1 cellular context compared by ENCODE assay signal in the genomic region with DNA sequence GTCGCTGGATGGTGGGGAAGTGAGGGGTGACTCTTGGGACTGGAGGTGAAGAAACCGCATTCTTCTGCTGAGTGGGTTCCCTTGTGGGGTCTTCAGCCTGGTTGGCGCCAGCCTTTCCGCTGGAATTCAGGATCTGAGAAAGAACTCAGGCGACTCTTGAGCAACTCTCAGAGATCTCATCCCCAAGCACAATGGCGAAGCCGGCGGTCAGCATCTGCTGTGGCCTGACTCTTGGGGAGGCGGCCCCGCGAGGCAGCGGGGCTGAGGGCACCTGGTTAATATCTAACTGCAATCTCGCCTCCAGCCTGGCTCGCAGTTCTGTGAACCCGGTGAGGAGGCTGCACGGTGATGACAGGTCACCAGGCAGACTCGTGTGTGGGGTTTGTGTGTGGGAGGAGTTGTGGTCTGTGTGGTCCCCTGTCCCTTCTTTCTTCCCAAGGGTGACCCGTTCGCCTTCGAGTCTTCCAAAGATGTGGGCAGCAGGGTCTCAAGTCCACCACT.
TF ChIP-seq lines count a peak whose summit lies in the region.

No MANE protein-coding gene starts in this region.

TF ChIP-seq in K562, 482 proteins besides CTCF, POLR2A, EP300 and RAD21 (continues in another document):
- TF ChIP-seq CXXC5 (CRISPR knock-in tag; IDR thresholded peaks at IDR 0.05) (peak; percentile 2; the same call in 1 of the 2 replicates), ESRRB (CRISPR knock-in tag; IDR thresholded peaks at IDR 0.05; ENCODE audit: borderline replicate concordance) (no peak), HES1 (IDR thresholded peaks at IDR 0.05; ENCODE audit: low read depth) (peak; percentile 23; the same call in 1 of the 2 replicates), BHLHE40 (IDR thresholded peaks at IDR 0.05; ENCODE audit: low read length) (peak; percentile 33; the same call in 1 of the 2 replicates), HDAC1 (IDR thresholded peaks at IDR 0.05) (0 out of 4 replicates have a peak, but pooled peaks of 1 of the 2 experiments have one; percentile 35), GATA2 (CRISPR knock-in tag; IDR thresholded peaks at IDR 0.05) (peak; percentile 58; the same call in 1 of the 2 replicates), ZNF444 (CRISPR knock-in tag; IDR thresholded peaks at IDR 0.05) (no peak), MBD2 (IDR thresholded peaks at IDR 0.05; ENCODE audit: borderline replicate concordance, low read depth) (no peak), ERF (CRISPR knock-in tag; IDR thresholded peaks at IDR 0.05) (no peak), TOE1 (IDR thresholded peaks at IDR 0.05; ENCODE audit: borderline replicate concordance) (0 out of 2 replicates have a peak, but pooled peaks have one; percentile 35), TOE1 (CRISPR knock-in tag; IDR thresholded peaks at IDR 0.05; ENCODE audit: borderline replicate concordance, low read depth) (no peak), EGR1 (conservative IDR thresholded peaks at IDR 0.05) (peak; percentile 51; the same call in 1 of the 2 replicates), YBX1 (IDR thresholded peaks at IDR 0.05) (no peak), ZNF445 (CRISPR knock-in tag; IDR thresholded peaks at IDR 0.05; ENCODE audit: low read depth) (no peak), RCOR1 (IDR thresholded peaks at IDR 0.05; ENCODE audit: borderline replicate concordance in 1 of 2, low read depth in 2 of 2, low read length in 2 of 2) (peak in 1 of 2 experiments; percentile 25; a peak in 1 of 4 replicates), CTBP1 (IDR thresholded peaks at IDR 0.05; ENCODE audit: borderline replicate concordance) (peak; percentile 14; the same call in 1 of the 2 replicates), HDAC8 (tag; IDR thresholded peaks at IDR 0.05) (no peak), ZNF408 (CRISPR knock-in tag; IDR thresholded peaks at IDR 0.05; ENCODE audit: low read depth) (no peak), NEUROD1 (IDR thresholded peaks at IDR 0.05; ENCODE audit: borderline replicate concordance, low read depth, low read length, partially characterized antibody) (no peak), ZBED1 (IDR thresholded peaks at IDR 0.05) (0 out of 2 replicates have a peak, but pooled peaks have one; percentile 45), ZBTB17 (CRISPR knock-in tag; IDR thresholded peaks at IDR 0.05) (no peak), USF2 (CRISPR knock-in tag; IDR thresholded peaks at IDR 0.05) (no peak), SUPT5H (IDR thresholded peaks at IDR 0.05) (no peak), ASH1L (IDR thresholded peaks at IDR 0.05; ENCODE audit: borderline replicate concordance, low read depth, partially characterized antibody) (no peak), FOXA3 (CRISPR knock-in tag; conservative IDR thresholded peaks at IDR 0.05 in 1 of 2, IDR thresholded peaks at IDR 0.05 in 1 of 2) (no peak), PML (IDR thresholded peaks at IDR 0.05; ENCODE audit: low read length) (no peak), TRIM28 (IDR thresholded peaks at IDR 0.05) (no peak), MGA (IDR thresholded peaks at IDR 0.05) (peak; percentile 80), HOXB6 (CRISPR knock-in tag; IDR thresholded peaks at IDR 0.05; ENCODE audit: borderline replicate concordance) (no peak), CEBPB (tag; IDR thresholded peaks at IDR 0.05) (0 out of 2 replicates have a peak, but pooled peaks have one; percentile 33), MNT (conservative IDR thresholded peaks at IDR 0.05) (no peak), KAT7 (CRISPR knock-in tag; IDR thresholded peaks at IDR 0.05; ENCODE audit: borderline replicate concordance) (0 out of 2 replicates have a peak, but pooled peaks have one; percentile 8)
- TF ChIP-seq, protein P1, sequence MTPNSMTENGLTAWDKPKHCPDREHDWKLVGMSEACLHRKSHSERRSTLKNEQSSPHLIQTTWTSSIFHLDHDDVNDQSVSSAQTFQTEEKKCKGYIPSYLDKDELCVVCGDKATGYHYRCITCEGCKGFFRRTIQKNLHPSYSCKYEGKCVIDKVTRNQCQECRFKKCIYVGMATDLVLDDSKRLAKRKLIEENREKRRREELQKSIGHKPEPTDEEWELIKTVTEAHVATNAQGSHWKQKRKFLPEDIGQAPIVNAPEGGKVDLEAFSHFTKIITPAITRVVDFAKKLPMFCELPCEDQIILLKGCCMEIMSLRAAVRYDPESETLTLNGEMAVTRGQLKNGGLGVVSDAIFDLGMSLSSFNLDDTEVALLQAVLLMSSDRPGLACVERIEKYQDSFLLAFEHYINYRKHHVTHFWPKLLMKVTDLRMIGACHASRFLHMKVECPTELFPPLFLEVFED (CRISPR knock-in tag; conservative IDR thresholded peaks at IDR 0.05): no peak
- TF ChIP-seq, protein P2, sequence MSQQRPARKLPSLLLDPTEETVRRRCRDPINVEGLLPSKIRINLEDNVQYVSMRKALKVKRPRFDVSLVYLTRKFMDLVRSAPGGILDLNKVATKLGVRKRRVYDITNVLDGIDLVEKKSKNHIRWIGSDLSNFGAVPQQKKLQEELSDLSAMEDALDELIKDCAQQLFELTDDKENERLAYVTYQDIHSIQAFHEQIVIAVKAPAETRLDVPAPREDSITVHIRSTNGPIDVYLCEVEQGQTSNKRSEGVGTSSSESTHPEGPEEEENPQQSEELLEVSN (IDR thresholded peaks at IDR 0.05; ENCODE audit: borderline replicate concordance in 1 of 2, extremely low read depth in 1 of 2, insufficient read depth in 1 of 2, insufficient read length in 1 of 2, low read depth in 1 of 2, low read length in 1 of 2, poor library complexity in 1 of 2, severe bottlenecking in 1 of 2): peak; percentile 18 to 69
- TF ChIP-seq, protein P3, sequence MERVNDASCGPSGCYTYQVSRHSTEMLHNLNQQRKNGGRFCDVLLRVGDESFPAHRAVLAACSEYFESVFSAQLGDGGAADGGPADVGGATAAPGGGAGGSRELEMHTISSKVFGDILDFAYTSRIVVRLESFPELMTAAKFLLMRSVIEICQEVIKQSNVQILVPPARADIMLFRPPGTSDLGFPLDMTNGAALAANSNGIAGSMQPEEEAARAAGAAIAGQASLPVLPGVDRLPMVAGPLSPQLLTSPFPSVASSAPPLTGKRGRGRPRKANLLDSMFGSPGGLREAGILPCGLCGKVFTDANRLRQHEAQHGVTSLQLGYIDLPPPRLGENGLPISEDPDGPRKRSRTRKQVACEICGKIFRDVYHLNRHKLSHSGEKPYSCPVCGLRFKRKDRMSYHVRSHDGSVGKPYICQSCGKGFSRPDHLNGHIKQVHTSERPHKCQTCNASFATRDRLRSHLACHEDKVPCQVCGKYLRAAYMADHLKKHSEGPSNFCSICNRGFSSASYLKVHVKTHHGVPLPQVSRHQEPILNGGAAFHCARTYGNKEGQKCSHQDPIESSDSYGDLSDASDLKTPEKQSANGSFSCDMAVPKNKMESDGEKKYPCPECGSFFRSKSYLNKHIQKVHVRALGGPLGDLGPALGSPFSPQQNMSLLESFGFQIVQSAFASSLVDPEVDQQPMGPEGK (CRISPR knock-in tag; IDR thresholded peaks at IDR 0.05; ENCODE audit: borderline replicate concordance): no peak
